In genomic region chr6:132526461-132526860, GRCh38 we compare ENCODE assay signal across 31 cellular contexts. TPM values are rescaled to one million over a fixed set of nuclear protein-coding genes. Genes with fewer than 3 reads are reported as not detected.
"Had no signal": no experiment of that assay in that cellular context is flagged by ENCODE, and none has a peak within 500 bp of the region (broad histone marks: within the 10 kb centered on the region; RNA-seq: fewer than 3 reads in every experiment).

No MANE protein-coding gene starts in this region.

- H3K4me3 Mint-ChIP-seq: activated B cell treated with CpG ODN at 0.5 μM for 24 hours; activated CD4-positive, alpha-beta T cell treated with anti-CD3 and anti-CD28 coated beads, Interleukin-2, amount 10 ng/mL, durations not matched to agents 24 days and 14 days; activated CD8-positive, alpha-beta memory T cell treated with anti-CD3 and anti-CD28 coated beads, Interleukin-2, amount 10 ng/mL, durations not matched to agents 7 days and 5 days; activated naive CD8-positive, alpha-beta T cell treated with anti-CD3 and anti-CD28 coated beads, Interleukin-2, amount 50 U/mL, for 24 hours; activated T-cell treated with anti-CD3 and anti-CD28 coated beads, Interleukin-2, amount 50 U/mL, for 24 hours; activated T-helper 1 cell treated with anti-CD3 and anti-CD28 coated beads, Interleukin-12 subunit alpha, Interleukin-12 subunit beta, Interleukin-2, Interleukin-4 antibody, amounts not matched to agents 30 ng/mL and 10 ng/mL and 1 ng/mL, durations not matched to agents 14 hours and 24 hours and 36 hours; T-helper 2 cell treated with Interferon-gamma antibody and Interleukin-4, amounts not matched to agents 5 μg/mL and 100 μg/mL, for 36 hours had no signal

- H3K9me3 Mint-ChIP-seq: activated B cell treated with CpG ODN at 0.5 μM for 24 hours; activated CD4-positive, alpha-beta T cell treated with anti-CD3 and anti-CD28 coated beads, Interleukin-2, amount 10 ng/mL, durations not matched to agents 24 days and 14 days; activated naive CD4-positive, alpha-beta T cell treated with anti-CD3 and anti-CD28 coated beads, Interleukin-2, amount 50 U/mL, for 72 hours; activated naive CD8-positive, alpha-beta T cell treated with anti-CD3 and anti-CD28 coated beads, Interleukin-2, amount 50 U/mL, for 24 hours; activated T-cell treated with anti-CD3 and anti-CD28 coated beads, Interleukin-2, amount 50 U/mL, for 24 hours; activated T-helper 1 cell treated with anti-CD3 and anti-CD28 coated beads, Interleukin-12 subunit alpha, Interleukin-12 subunit beta, Interleukin-2, Interleukin-4 antibody, amounts not matched to agents 30 ng/mL and 10 ng/mL and 1 ng/mL, durations not matched to agents 14 hours and 24 hours and 36 hours; T-helper 2 cell treated with Interferon-gamma antibody and Interleukin-4, amounts not matched to agents 5 μg/mL and 100 μg/mL, for 36 hours had no signal

- H3K9me3 ChIP-seq: ascending aorta, body of pancreas, Peyer's patch, SJSA1 had no signal

- H3K27ac ChIP-seq: ascending aorta, body of pancreas, Peyer's patch, SJSA1 had no signal

- H3K36me3 ChIP-seq: ascending aorta, Peyer's patch, SJSA1 had no signal

- H3K36me3 Mint-ChIP-seq: activated CD8-positive, alpha-beta memory T cell treated with anti-CD3 and anti-CD28 coated beads, Interleukin-2, amount 10 ng/mL, durations not matched to agents 7 days and 5 days; activated naive CD4-positive, alpha-beta T cell treated with anti-CD3 and anti-CD28 coated beads, Interleukin-2, amount 50 U/mL, for 72 hours had no signal

- H3K27ac Mint-ChIP-seq: activated B cell treated with CpG ODN at 0.5 μM for 24 hours; activated CD4-positive, alpha-beta T cell treated with anti-CD3 and anti-CD28 coated beads, Interleukin-2, amount 10 ng/mL, durations not matched to agents 24 days and 14 days; activated CD8-positive, alpha-beta memory T cell treated with anti-CD3 and anti-CD28 coated beads, Interleukin-2, amount 10 ng/mL, durations not matched to agents 7 days and 5 days; activated naive CD4-positive, alpha-beta T cell treated with anti-CD3 and anti-CD28 coated beads, Interleukin-2, amount 50 U/mL, for 72 hours; activated naive CD8-positive, alpha-beta T cell treated with anti-CD3 and anti-CD28 coated beads, Interleukin-2, amount 50 U/mL, for 24 hours; activated T-cell treated with anti-CD3 and anti-CD28 coated beads, Interleukin-2, amount 50 U/mL, for 24 hours; activated T-helper 1 cell treated with anti-CD3 and anti-CD28 coated beads, Interleukin-12 subunit alpha, Interleukin-12 subunit beta, Interleukin-2, Interleukin-4 antibody, amounts not matched to agents 30 ng/mL and 10 ng/mL and 1 ng/mL, durations not matched to agents 14 hours and 24 hours and 36 hours; T-helper 2 cell treated with Interferon-gamma antibody and Interleukin-4, amounts not matched to agents 5 μg/mL and 100 μg/mL, for 36 hours had no signal

- H3K4me1 Mint-ChIP-seq: activated CD4-positive, alpha-beta T cell treated with anti-CD3 and anti-CD28 coated beads, Interleukin-2, amount 10 ng/mL, durations not matched to agents 24 days and 14 days had no signal

- H3K4me3 ChIP-seq: ascending aorta, body of pancreas, Peyer's patch, SJSA1 had no signal

- DNase-seq: activated B cell treated with CpG ODN at 0.5 μM for 24 hours; activated CD4-positive, alpha-beta T cell treated with anti-CD3 and anti-CD28 coated beads for 1 hour; activated CD4-positive, alpha-beta T cell treated with anti-CD3 and anti-CD28 coated beads, Interleukin-2, amount 10 ng/mL, durations not matched to agents 24 days and 14 days; activated CD4-positive, alpha-beta T cell treated with anti-CD3 and anti-CD28 coated beads, Interleukin-2, amount 50 U/mL, for 48 hours; activated CD8-positive, alpha-beta memory T cell treated with anti-CD3 and anti-CD28 coated beads, Interleukin-2, amount 10 ng/mL, durations not matched to agents 7 days and 5 days; activated effector memory CD4-positive, alpha-beta T cell treated with Interleukin-2 at 50 U/mL for 16 hours; activated naive CD4-positive, alpha-beta T cell treated with Interleukin-2 at 50 U/mL for 16 hours; activated naive CD8-positive, alpha-beta T cell treated with anti-CD3 and anti-CD28 coated beads, Interleukin-2, amount 50 U/mL, for 24 hours; activated T-cell treated with anti-CD3 and anti-CD28 coated beads, Interleukin-2, amount 50 U/mL, for 24 hours; amniotic stem cell; body of pancreas; central memory CD4-positive, alpha-beta T cell; Karpas-422; NCI-H1048; NCI-H1417; NCI-H1930; NCI-H345; NCI-H510A; NCI-H526 treated with DMSO at 0.1 percent for 48 hours; Peyer's patch; SHP77; SW 1271 had no signal

- H3K27me3 Mint-ChIP-seq: activated B cell treated with CpG ODN at 0.5 μM for 24 hours had no signal

- H3K4me1 ChIP-seq: ascending aorta, body of pancreas, Peyer's patch, SJSA1 had no signal

- H3K27me3 ChIP-seq: ascending aorta, body of pancreas, Peyer's patch had no signal

RNA-seq across cellular contexts. Expression of gene TAAR9, which starts 11.6 kb away (rescaled TPM):
- total RNA-seq: activated B cell treated with CpG ODN at 0.5 μM for 24 hours; activated CD4-positive, alpha-beta T cell treated with anti-CD3 and anti-CD28 coated beads, Interleukin-2, amount 10 ng/mL, durations not matched to agents 24 days and 14 days; activated CD8-positive, alpha-beta memory T cell treated with anti-CD3 and anti-CD28 coated beads, Interleukin-2, amount 10 ng/mL, durations not matched to agents 7 days and 5 days; activated naive CD4-positive, alpha-beta T cell treated with anti-CD3 and anti-CD28 coated beads, Interleukin-2, amount 50 U/mL, for 72 hours; activated T-helper 1 cell treated with anti-CD3 and anti-CD28 coated beads, Interleukin-12 subunit alpha, Interleukin-12 subunit beta, Interleukin-2, Interleukin-4 antibody, amounts not matched to agents 30 ng/mL and 10 ng/mL and 1 ng/mL, durations not matched to agents 14 hours and 24 hours and 36 hours; ascending aorta; body of pancreas; bronchial epithelial cell; chondrocyte; OCI-LY7; Peyer's patch; SJSA1; T-helper 1 cell treated with Interleukin-12 subunit alpha and Interleukin-12 subunit beta and Interleukin-4 antibody, amounts not matched to agents 30 ng/mL and 1 ng/mL, for 36 hours had no signal

RNA-seq across cellular contexts. Expression of gene TAAR8, which starts 26.0 kb away (rescaled TPM):
- total RNA-seq: activated B cell treated with CpG ODN at 0.5 μM for 24 hours; activated CD4-positive, alpha-beta T cell treated with anti-CD3 and anti-CD28 coated beads, Interleukin-2, amount 10 ng/mL, durations not matched to agents 24 days and 14 days; activated CD8-positive, alpha-beta memory T cell treated with anti-CD3 and anti-CD28 coated beads, Interleukin-2, amount 10 ng/mL, durations not matched to agents 7 days and 5 days; activated naive CD4-positive, alpha-beta T cell treated with anti-CD3 and anti-CD28 coated beads, Interleukin-2, amount 50 U/mL, for 72 hours; activated T-helper 1 cell treated with anti-CD3 and anti-CD28 coated beads, Interleukin-12 subunit alpha, Interleukin-12 subunit beta, Interleukin-2, Interleukin-4 antibody, amounts not matched to agents 30 ng/mL and 10 ng/mL and 1 ng/mL, durations not matched to agents 14 hours and 24 hours and 36 hours; ascending aorta; body of pancreas; bronchial epithelial cell; chondrocyte; OCI-LY7; Peyer's patch; SJSA1; T-helper 1 cell treated with Interleukin-12 subunit alpha and Interleukin-12 subunit beta and Interleukin-4 antibody, amounts not matched to agents 30 ng/mL and 1 ng/mL, for 36 hours had no signal

RNA-seq across cellular contexts. Expression of gene TAAR6, which starts 43.7 kb away (rescaled TPM):
- total RNA-seq: activated B cell treated with CpG ODN at 0.5 μM for 24 hours; activated CD4-positive, alpha-beta T cell treated with anti-CD3 and anti-CD28 coated beads, Interleukin-2, amount 10 ng/mL, durations not matched to agents 24 days and 14 days; activated CD8-positive, alpha-beta memory T cell treated with anti-CD3 and anti-CD28 coated beads, Interleukin-2, amount 10 ng/mL, durations not matched to agents 7 days and 5 days; activated naive CD4-positive, alpha-beta T cell treated with anti-CD3 and anti-CD28 coated beads, Interleukin-2, amount 50 U/mL, for 72 hours; activated T-helper 1 cell treated with anti-CD3 and anti-CD28 coated beads, Interleukin-12 subunit alpha, Interleukin-12 subunit beta, Interleukin-2, Interleukin-4 antibody, amounts not matched to agents 30 ng/mL and 10 ng/mL and 1 ng/mL, durations not matched to agents 14 hours and 24 hours and 36 hours; ascending aorta; body of pancreas; bronchial epithelial cell; chondrocyte; OCI-LY7; Peyer's patch; SJSA1; T-helper 1 cell treated with Interleukin-12 subunit alpha and Interleukin-12 subunit beta and Interleukin-4 antibody, amounts not matched to agents 30 ng/mL and 1 ng/mL, for 36 hours had no signal
